Comparison of ENCODE assay signal across 26 cellular contexts in the genomic region with DNA sequence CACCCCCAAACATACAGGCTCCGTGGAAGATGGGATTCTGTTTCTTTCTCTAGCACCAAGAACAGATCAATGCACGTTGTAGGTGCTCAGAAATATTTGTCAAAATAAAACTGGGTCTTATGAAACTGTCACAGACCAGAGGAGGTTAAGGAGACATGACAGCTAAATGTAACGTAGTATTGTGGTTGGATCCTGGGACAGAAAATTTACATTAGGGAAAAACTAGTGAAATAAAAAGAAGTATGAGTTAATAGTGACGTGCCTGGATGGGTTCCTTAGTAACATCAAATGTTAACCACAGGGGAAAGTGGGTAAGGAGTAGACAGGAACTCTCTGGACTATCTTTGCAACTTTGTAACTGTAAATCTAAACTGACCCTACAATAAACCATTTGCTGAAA. TPM values are rescaled to one million over a fixed set of nuclear protein-coding genes. Genes with fewer than 3 reads are reported as not detected.
DNase-seq lines count a peak whose midpoint lies in the region; ATAC-seq and TF ChIP-seq lines count a peak whose summit lies in the region.
"Had no signal": no experiment of that assay in that cellular context is flagged by ENCODE, and none has a peak within 500 bp of the region (broad histone marks: within the 10 kb centered on the region; RNA-seq: fewer than 3 reads in every experiment).

No MANE protein-coding gene starts in this region.

- no peak for ATAC-seq in T-cell (replicated peaks in 1 of 4)
- no peak for ATAC-seq in effector memory CD8-positive, alpha-beta T cell (replicated peaks)
- ATAC-seq: body of pancreas, gastroesophageal sphincter, left lobe of liver had no signal

- TF ChIP-seq POLR2A in testis (IDR thresholded peaks at IDR 0.05), result no peak

- H3K9me3 Mint-ChIP-seq in activated naive CD4-positive, alpha-beta T cell treated with anti-CD3 and anti-CD28 coated beads for 36 hours, result no peaks in the 10 kb centered on the region
- no peaks in the 10 kb centered on the region for H3K9me3 Mint-ChIP-seq in activated naive CD4-positive, alpha-beta T cell treated with anti-CD3 and anti-CD28 coated beads, Interleukin-2, amount 10 ng/mL, durations not matched to agents 7 days and 5 days
- no peaks in the 10 kb centered on the region for H3K9me3 Mint-ChIP-seq in T-cell
- no peaks in the 10 kb centered on the region for H3K9me3 Mint-ChIP-seq in effector memory CD8-positive, alpha-beta T cell

- H3K36me3 Mint-ChIP-seq in activated naive CD4-positive, alpha-beta T cell treated with anti-CD3 and anti-CD28 coated beads for 36 hours (ENCODE audit: low read depth), result no peaks in the 10 kb centered on the region
- H3K36me3 Mint-ChIP-seq in activated naive CD4-positive, alpha-beta T cell treated with anti-CD3 and anti-CD28 coated beads, Interleukin-2, amount 10 ng/mL, durations not matched to agents 7 days and 5 days, result peaks cover 6% of the 10 kb centered on the region
- H3K36me3 Mint-ChIP-seq in T-cell, result peaks cover 23% of the 10 kb centered on the region
- H3K36me3 Mint-ChIP-seq in effector memory CD8-positive, alpha-beta T cell (ENCODE audit: insufficient read depth), result peaks cover 14% of the 10 kb centered on the region

- no peak overlapping the region for H3K4me3 ChIP-seq in testis
- H3K4me3 ChIP-seq: body of pancreas, dorsolateral prefrontal cortex, gastroesophageal sphincter, GM12878, hepatocyte, SJSA1, stomach, tibial nerve had no signal

- no peaks in the 10 kb centered on the region for H3K27me3 Mint-ChIP-seq in activated naive CD4-positive, alpha-beta T cell treated with anti-CD3 and anti-CD28 coated beads for 36 hours (ENCODE audit: low read depth)
- no peaks in the 10 kb centered on the region for H3K27me3 Mint-ChIP-seq in activated naive CD4-positive, alpha-beta T cell treated with anti-CD3 and anti-CD28 coated beads, Interleukin-2, amount 10 ng/mL, durations not matched to agents 7 days and 5 days
- no peaks in the 10 kb centered on the region for H3K27me3 Mint-ChIP-seq in T-cell
- no peaks in the 10 kb centered on the region for H3K27me3 Mint-ChIP-seq in effector memory CD8-positive, alpha-beta T cell

- H3K27ac ChIP-seq in testis, result peak overlapping the region; percentile 40 to 56
- H3K27ac ChIP-seq: body of pancreas, dorsolateral prefrontal cortex, gastroesophageal sphincter, hepatocyte, SJSA1, stomach, tibial nerve had no signal

- DNase-seq in activated naive CD4-positive, alpha-beta T cell treated with anti-CD3 and anti-CD28 coated beads for 36 hours, result no peak
- DNase-seq in activated naive CD4-positive, alpha-beta T cell treated with anti-CD3 and anti-CD28 coated beads, Interleukin-2, amount 10 ng/mL, durations not matched to agents 7 days and 5 days, result no peak
- DNase-seq in T-cell, result no peak
- no peak for DNase-seq in effector memory CD8-positive, alpha-beta T cell
- DNase-seq in testis, result no peak
- no peak for DNase-seq in NCI-H524 (lab: John Stamatoyannopoulos, UW)
- DNase-seq in midbrain (lab: John Stamatoyannopoulos, UW), result no peak
- DNase-seq: ACHN, body of pancreas, C1 segment of cervical spinal cord, cerebellar nuclear complex, dorsolateral prefrontal cortex, KBM-7, mesendoderm, MM.1S, NCI-H1417, NCI-H2029 treated with DMSO at 0.1 percent for 48 hours, NCI-H345, NCI-H748 treated with DMSO at 0.1 percent for 48 hours, stomach had no signal

- no peaks in the 10 kb centered on the region for H3K9me3 ChIP-seq in testis
- H3K9me3 ChIP-seq: body of pancreas, gastroesophageal sphincter, SJSA1, stomach had no signal

- WGBS in testis, 2 donors, result 65 to 80% methylated on average over 4 of the region's 4 CpGs

- TF ChIP-seq CTCF in testis (IDR thresholded peaks at IDR 0.05), result no peak

- H3K27me3 ChIP-seq in testis, result no peaks in the 10 kb centered on the region
- H3K27me3 ChIP-seq: body of pancreas, dorsolateral prefrontal cortex, hepatocyte, SJSA1, tibial nerve had no signal

- no peaks in the 10 kb centered on the region for H3K36me3 ChIP-seq in testis (ENCODE audit: low read depth, missing control alignments)
- H3K36me3 ChIP-seq: gastroesophageal sphincter, SJSA1, stomach, tibial nerve had no signal

- peaks cover 68% of the 10 kb centered on the region for H3K4me1 Mint-ChIP-seq in activated naive CD4-positive, alpha-beta T cell treated with anti-CD3 and anti-CD28 coated beads for 36 hours (ENCODE audit: low read depth)
- H3K4me1 Mint-ChIP-seq in activated naive CD4-positive, alpha-beta T cell treated with anti-CD3 and anti-CD28 coated beads, Interleukin-2, amount 10 ng/mL, durations not matched to agents 7 days and 5 days, result peaks cover 25% of the 10 kb centered on the region
- H3K4me1 Mint-ChIP-seq in T-cell, result peaks cover 69 to 70% (median 69%) of the 10 kb centered on the region in 3 donors
- H3K4me1 Mint-ChIP-seq in effector memory CD8-positive, alpha-beta T cell (ENCODE audit: low read depth in 2 of 2), result peaks cover 49 to 52% of the 10 kb centered on the region in 2 donors

- intact Hi-C loops in activated naive CD4-positive, alpha-beta T cell treated with anti-CD3 and anti-CD28 coated beads for 36 hours (cut with micrococcal nuclease), result loop anchor here (2.0 kb wide), 2 partner anchors 15 to 27 kb away; no protein-coding TSS in a partner anchor
- intact Hi-C loops in testis (cut with DNase I; ENCODE audit: low total_unique reads), result no loop called here

- H3K4me1 ChIP-seq in testis, result peaks cover 7% of the 10 kb centered on the region
- H3K4me1 ChIP-seq: gastroesophageal sphincter, stomach, tibial nerve had no signal

- POLR2A ChIA-PET in T-cell (lab: Charles Lee), result no interaction called here

- CTCF ChIA-PET in activated naive CD4-positive, alpha-beta T cell treated with anti-CD3 and anti-CD28 coated beads for 36 hours (lab: Charles Lee), result no interaction called here
- CTCF ChIA-PET in activated naive CD4-positive, alpha-beta T cell treated with anti-CD3 and anti-CD28 coated beads, Interleukin-2, amount 10 ng/mL, durations not matched to agents 7 days and 5 days (lab: Charles Lee), result no interaction called here
- CTCF ChIA-PET in T-cell (lab: Charles Lee), result no interaction called here

- H3K27ac Mint-ChIP-seq in activated naive CD4-positive, alpha-beta T cell treated with anti-CD3 and anti-CD28 coated beads for 36 hours, result peak overlapping the region; percentile 78
- no peak overlapping the region for H3K27ac Mint-ChIP-seq in activated naive CD4-positive, alpha-beta T cell treated with anti-CD3 and anti-CD28 coated beads, Interleukin-2, amount 10 ng/mL, durations not matched to agents 7 days and 5 days
- H3K27ac Mint-ChIP-seq in T-cell, result peak overlapping the region; percentile 60 to 70
- peak overlapping the region; percentile 91 to 93 for H3K27ac Mint-ChIP-seq in effector memory CD8-positive, alpha-beta T cell

- no peak overlapping the region for H3K4me3 Mint-ChIP-seq in activated naive CD4-positive, alpha-beta T cell treated with anti-CD3 and anti-CD28 coated beads for 36 hours
- H3K4me3 Mint-ChIP-seq in activated naive CD4-positive, alpha-beta T cell treated with anti-CD3 and anti-CD28 coated beads, Interleukin-2, amount 10 ng/mL, durations not matched to agents 7 days and 5 days, result no peak overlapping the region
- peak overlapping the region in 1 of 3 donors; percentile 37 for H3K4me3 Mint-ChIP-seq in T-cell
- H3K4me3 Mint-ChIP-seq in effector memory CD8-positive, alpha-beta T cell, result no peak overlapping the region

RNA-seq across cellular contexts. Expression of a gene that starts 31.5 kb away (rescaled TPM):
- total RNA-seq in activated naive CD4-positive, alpha-beta T cell treated with anti-CD3 and anti-CD28 coated beads for 36 hours, result 10 to 100 TPM; 24.8 to 29.2 TPM
- total RNA-seq in T-cell (10 to 100 TPM; 63.5 to 88.8 (median 74.4) TPM), testis (100 to 1,000 TPM in 1 of 2 donors, 10 to 100 TPM in 1; 100.0 to 115 TPM)
- polyA plus RNA-seq in testis (ENCODE audit: insufficient read depth, low read depth, low replicate concordance), result 129 TPM
